In genomic region chr10:43228783-43229207, GRCh38 we compare ENCODE assay signal across 8 cellular contexts. TPM values are rescaled to one million over a fixed set of nuclear protein-coding genes. Genes with fewer than 3 reads are reported as not detected.
DNase-seq lines count a peak whose midpoint lies in the region; ATAC-seq and TF ChIP-seq lines count a peak whose summit lies in the region.
"Had no signal": no experiment of that assay in that cellular context is flagged by ENCODE, and none has a peak within 500 bp of the region (broad histone marks: within the 10 kb centered on the region; RNA-seq: fewer than 3 reads in every experiment).

No MANE protein-coding gene starts in this region.

- H3K27me3 ChIP-seq in left lung: peaks cover 31 to 57% of the 10 kb centered on the region in 2 donors
- H3K27me3 ChIP-seq in stomach: peaks cover 15 to 62% (median 46%) of the 10 kb centered on the region in 3 donors

- peaks cover 31% of the 10 kb centered on the region for H3K4me1 Mint-ChIP-seq in activated T-helper 2 cell treated with anti-CD3 and anti-CD28 coated beads, Interferon-gamma antibody, Interleukin-2, Interleukin-4, amounts not matched to agents 10 μg/mL and 5 μg/mL and 100 μg/mL, durations not matched to agents 14 hours and 24 hours and 36 hours (ENCODE audit: low read depth)

- DNase-seq in Jurkat, Clone E6-1 (ENCODE audit: low read depth, low spot score): no peak
- DNase-seq in activated T-helper 2 cell treated with anti-CD3 and anti-CD28 coated beads, Interferon-gamma antibody, Interleukin-2, Interleukin-4, amounts not matched to agents 10 μg/mL and 5 μg/mL and 100 μg/mL, durations not matched to agents 14 hours and 24 hours and 36 hours (ENCODE audit: low spot score): no peak
- DNase-seq in left lung: no peak
- DNase-seq in stomach: no peak
- DNase-seq in NCI-H446 (lab: John Stamatoyannopoulos, UW): no peak

- no peaks in the 10 kb centered on the region for H3K9me3 Mint-ChIP-seq in activated T-helper 2 cell treated with anti-CD3 and anti-CD28 coated beads, Interferon-gamma antibody, Interleukin-2, Interleukin-4, amounts not matched to agents 10 μg/mL and 5 μg/mL and 100 μg/mL, durations not matched to agents 14 hours and 24 hours and 36 hours

- H3K4me3 ChIP-seq in Jurkat, Clone E6-1 (ENCODE audit: low read length): peak overlapping the region; percentile 41
- H3K4me3 ChIP-seq in left lung (peak overlapping the region; percentile 32 to 48), stomach (peak overlapping the region; percentile 40 to 65 (median 52))

- H3K27ac ChIP-seq in left lung: no peak overlapping the region
- H3K27ac ChIP-seq in stomach: no peak overlapping the region
- H3K27ac ChIP-seq: body of pancreas had no signal

- intact Hi-C loops in activated T-helper 2 cell treated with anti-CD3 and anti-CD28 coated beads, Interferon-gamma antibody, Interleukin-2, Interleukin-4, amounts not matched to agents 10 μg/mL and 5 μg/mL and 100 μg/mL, durations not matched to agents 14 hours and 24 hours and 36 hours (cut with micrococcal nuclease): loop anchor here (1.0 kb wide), 2 partner anchors 23 to 120 kb away; no protein-coding TSS in a partner anchor
- intact Hi-C loops in left lung (cut with DNase I) (no loop called here), stomach (cut with DNase I; ENCODE audit: low total_unique reads) (no loop called here)

- no peaks in the 10 kb centered on the region for H3K36me3 ChIP-seq in left lung
- no peaks in the 10 kb centered on the region for H3K36me3 ChIP-seq in stomach

- no peak for TF ChIP-seq POLR2A in stomach (IDR thresholded peaks at IDR 0.05)

- H3K4me3 Mint-ChIP-seq in activated T-helper 2 cell treated with anti-CD3 and anti-CD28 coated beads, Interferon-gamma antibody, Interleukin-2, Interleukin-4, amounts not matched to agents 10 μg/mL and 5 μg/mL and 100 μg/mL, durations not matched to agents 14 hours and 24 hours and 36 hours (ENCODE audit: low read depth): peak overlapping the region; percentile 66

- ATAC-seq in left lung: no peak
- ATAC-seq in HG03460 (IDR thresholded peaks at IDR 0.05; ENCODE audit: unreplicated experiment): no peak
- no peak for ATAC-seq in HG02571 (IDR thresholded peaks at IDR 0.05; ENCODE audit: unreplicated experiment)

- H3K36me3 Mint-ChIP-seq in activated T-helper 2 cell treated with anti-CD3 and anti-CD28 coated beads, Interferon-gamma antibody, Interleukin-2, Interleukin-4, amounts not matched to agents 10 μg/mL and 5 μg/mL and 100 μg/mL, durations not matched to agents 14 hours and 24 hours and 36 hours (ENCODE audit: low read depth): no peaks in the 10 kb centered on the region

- H3K9me3 ChIP-seq in left lung (no peaks in the 10 kb centered on the region), stomach (no peaks in the 10 kb centered on the region)
- H3K9me3 ChIP-seq: body of pancreas had no signal

- 0 to 20% (median 12%) methylated on average over 5 to 23 of the region's 23 CpGs for WGBS in stomach, 5 donors

- no peak for TF ChIP-seq EP300 in stomach (IDR thresholded peaks at IDR 0.05)

- H3K27me3 Mint-ChIP-seq in activated T-helper 2 cell treated with anti-CD3 and anti-CD28 coated beads, Interferon-gamma antibody, Interleukin-2, Interleukin-4, amounts not matched to agents 10 μg/mL and 5 μg/mL and 100 μg/mL, durations not matched to agents 14 hours and 24 hours and 36 hours (ENCODE audit: low read depth): peaks cover 44% of the 10 kb centered on the region

- TF ChIP-seq CTCF in left lung (IDR thresholded peaks at IDR 0.05) (no peak), stomach (IDR thresholded peaks at IDR 0.05) (no peak)

- H3K4me1 ChIP-seq in left lung: peaks cover 8 to 19% of the 10 kb centered on the region in 2 donors
- peaks cover 10 to 26% (median 19%) of the 10 kb centered on the region in 4 donors for H3K4me1 ChIP-seq in stomach

- H3K27ac Mint-ChIP-seq in activated T-helper 2 cell treated with anti-CD3 and anti-CD28 coated beads, Interferon-gamma antibody, Interleukin-2, Interleukin-4, amounts not matched to agents 10 μg/mL and 5 μg/mL and 100 μg/mL, durations not matched to agents 14 hours and 24 hours and 36 hours: no peak overlapping the region

RNA-seq across cellular contexts. Expression of gene RASGEF1A, which starts 38.1 kb away (rescaled TPM):
- 0.47 TPM for polyA plus RNA-seq in Jurkat, Clone E6-1 (2012; ENCODE audit: insufficient read depth, insufficient read length)
- total RNA-seq in activated T-helper 2 cell treated with anti-CD3 and anti-CD28 coated beads, Interferon-gamma antibody, Interleukin-2, Interleukin-4, amounts not matched to agents 10 μg/mL and 5 μg/mL and 100 μg/mL, durations not matched to agents 14 hours and 24 hours and 36 hours: 1.1 and 1.6 TPM in 2 replicates
- total RNA-seq in left lung: 1 to 10 TPM; 2.0 to 3.1 TPM
- total RNA-seq in stomach: 1 to 10 TPM in 1 of 5 donors, under 1 TPM in 2, not detected in 2; 0.55 to 2.9 (median 0.87) TPM
- polyA plus RNA-seq in stomach: under 1 TPM; 0.46 to 0.70 (median 0.68) TPM
